19 cellular contexts compared by ENCODE assay signal in genomic region chr9:125929846-125930245, GRCh38.
"Had no signal": no experiment of that assay in that cellular context is flagged by ENCODE, and none has a peak within 500 bp of the region (broad histone marks: within the 10 kb centered on the region; RNA-seq: fewer than 3 reads in every experiment).

No MANE protein-coding gene starts in this region.

- DNase-seq: activated CD4-positive, alpha-beta T cell treated with anti-CD3 and anti-CD28 coated beads, Interleukin-2, amount 10 ng/mL, durations not matched to agents 24 days and 14 days; activated naive CD4-positive, alpha-beta T cell; activated naive CD8-positive, alpha-beta T cell treated with anti-CD3 and anti-CD28 coated beads, Interleukin-2, amount 50 U/mL, for 24 hours; glutamatergic neuron; left lung; mesenchymal stem cell; occipital lobe; sigmoid colon; stimulated activated CD4-positive, alpha-beta T cell treated with anti-CD3 and anti-CD28 coated beads, Interleukin-2, amount 100 ng/mL, for 48 hours; stimulated activated naive CD4-positive, alpha-beta T cell treated with Interleukin-2 at 50 U/mL for 16 hours; T-helper 1 cell; trophoblast cell had no signal

- ATAC-seq: activated naive CD8-positive, alpha-beta T cell treated with anti-CD3 and anti-CD28 coated beads, Interleukin-2, amount 50 U/mL, for 24 hours; left lung had no signal

- H3K4me3 ChIP-seq: ascending aorta, esophagus muscularis mucosa, left lung, prostate gland, sigmoid colon had no signal

- H3K4me1 ChIP-seq: ascending aorta, left lung, prostate gland had no signal

- H3K27me3 Mint-ChIP-seq: activated CD4-positive, alpha-beta T cell treated with anti-CD3 and anti-CD28 coated beads, Interleukin-2, amount 10 ng/mL, durations not matched to agents 24 days and 14 days; activated naive CD8-positive, alpha-beta T cell treated with anti-CD3 and anti-CD28 coated beads, Interleukin-2, amount 50 U/mL, for 24 hours; central memory CD8-positive, alpha-beta T cell; dendritic cell treated with granulocyte-macrophage colony-stimulating factor and Interleukin-4, amounts not matched to agents 40 ng/mL and 50 ng/mL, for 4 days had no signal

- H3K9me3 Mint-ChIP-seq: activated CD4-positive, alpha-beta T cell treated with anti-CD3 and anti-CD28 coated beads, Interleukin-2, amount 10 ng/mL, durations not matched to agents 24 days and 14 days; activated naive CD8-positive, alpha-beta T cell treated with anti-CD3 and anti-CD28 coated beads, Interleukin-2, amount 50 U/mL, for 24 hours; activated T-helper 1 cell treated with anti-CD3 and anti-CD28 coated beads, Interleukin-12 subunit alpha, Interleukin-12 subunit beta, Interleukin-2, Interleukin-4 antibody, amounts not matched to agents 30 ng/mL and 10 ng/mL and 1 ng/mL, durations not matched to agents 14 hours and 24 hours and 36 hours; central memory CD8-positive, alpha-beta T cell; dendritic cell treated with granulocyte-macrophage colony-stimulating factor and Interleukin-4, amounts not matched to agents 40 ng/mL and 50 ng/mL, for 4 days; nephron had no signal

- H3K27ac Mint-ChIP-seq: activated CD4-positive, alpha-beta T cell treated with anti-CD3 and anti-CD28 coated beads, Interleukin-2, amount 10 ng/mL, durations not matched to agents 24 days and 14 days; activated naive CD8-positive, alpha-beta T cell treated with anti-CD3 and anti-CD28 coated beads, Interleukin-2, amount 50 U/mL, for 24 hours; activated T-helper 1 cell treated with anti-CD3 and anti-CD28 coated beads, Interleukin-12 subunit alpha, Interleukin-12 subunit beta, Interleukin-2, Interleukin-4 antibody, amounts not matched to agents 30 ng/mL and 10 ng/mL and 1 ng/mL, durations not matched to agents 14 hours and 24 hours and 36 hours; dendritic cell treated with granulocyte-macrophage colony-stimulating factor and Interleukin-4, amounts not matched to agents 40 ng/mL and 50 ng/mL, for 4 days; nephron had no signal

- H3K4me3 Mint-ChIP-seq: activated CD4-positive, alpha-beta T cell treated with anti-CD3 and anti-CD28 coated beads, Interleukin-2, amount 10 ng/mL, durations not matched to agents 24 days and 14 days; activated naive CD8-positive, alpha-beta T cell treated with anti-CD3 and anti-CD28 coated beads, Interleukin-2, amount 50 U/mL, for 24 hours; activated T-helper 1 cell treated with anti-CD3 and anti-CD28 coated beads, Interleukin-12 subunit alpha, Interleukin-12 subunit beta, Interleukin-2, Interleukin-4 antibody, amounts not matched to agents 30 ng/mL and 10 ng/mL and 1 ng/mL, durations not matched to agents 14 hours and 24 hours and 36 hours; central memory CD8-positive, alpha-beta T cell; dendritic cell treated with granulocyte-macrophage colony-stimulating factor and Interleukin-4, amounts not matched to agents 40 ng/mL and 50 ng/mL, for 4 days; nephron had no signal

- H3K36me3 ChIP-seq: ascending aorta, left lung, prostate gland, sigmoid colon had no signal

- H3K27me3 ChIP-seq: ascending aorta, esophagus muscularis mucosa, left lung, sigmoid colon had no signal

- H3K9me3 ChIP-seq: ascending aorta, esophagus muscularis mucosa, left lung, prostate gland, sigmoid colon had no signal

- H3K4me1 Mint-ChIP-seq: activated CD4-positive, alpha-beta T cell treated with anti-CD3 and anti-CD28 coated beads, Interleukin-2, amount 10 ng/mL, durations not matched to agents 24 days and 14 days; activated naive CD8-positive, alpha-beta T cell treated with anti-CD3 and anti-CD28 coated beads, Interleukin-2, amount 50 U/mL, for 24 hours; central memory CD8-positive, alpha-beta T cell; nephron had no signal

- H3K27ac ChIP-seq: ascending aorta, esophagus muscularis mucosa, left lung, prostate gland, sigmoid colon had no signal
